18 cellular contexts compared by ENCODE assay signal in genomic region chr6:107786179-107786578, GRCh38. TPM values are rescaled to one million over a fixed set of nuclear protein-coding genes. Genes with fewer than 3 reads are reported as not detected.
DNase-seq lines count a peak whose midpoint lies in the region; ATAC-seq lines count a peak whose summit lies in the region.
"Had no signal": no experiment of that assay in that cellular context is flagged by ENCODE, and none has a peak within 500 bp of the region (broad histone marks: within the 10 kb centered on the region; RNA-seq: fewer than 3 reads in every experiment).

No MANE protein-coding gene starts in this region.

- H3K4me1 ChIP-seq in thymus (ENCODE audit: control insufficient read depth, insufficient read depth, low read length) = peaks cover 40% of the 10 kb centered on the region
- H3K4me1 ChIP-seq: body of pancreas, esophagus squamous epithelium had no signal

- H3K36me3 Mint-ChIP-seq in activated naive CD4-positive, alpha-beta T cell treated with anti-CD3 and anti-CD28 coated beads, Interleukin-2, amount 10 ng/mL, durations not matched to agents 7 days and 5 days = peaks cover 26% of the 10 kb centered on the region
- peaks cover 3% of the 10 kb centered on the region for H3K36me3 Mint-ChIP-seq in T-helper 17 cell (ENCODE audit: low read depth)
- H3K36me3 Mint-ChIP-seq in immature natural killer cell = peaks cover 0 to 4% (median 4%) of the 10 kb centered on the region in 3 donors

- no peaks in the 10 kb centered on the region for H3K9me3 Mint-ChIP-seq in activated naive CD4-positive, alpha-beta T cell treated with anti-CD3 and anti-CD28 coated beads, Interleukin-2, amount 10 ng/mL, durations not matched to agents 7 days and 5 days
- H3K9me3 Mint-ChIP-seq in immature natural killer cell = no peaks in the 10 kb centered on the region
- H3K9me3 Mint-ChIP-seq: activated B cell treated with CpG ODN at 0.5 μM for 24 hours had no signal

- H3K27ac ChIP-seq in thymus (ENCODE audit: low read depth) = peak overlapping the region; percentile 57
- H3K27ac ChIP-seq: body of pancreas, esophagus squamous epithelium had no signal

- DNase-seq in activated naive CD4-positive, alpha-beta T cell treated with anti-CD3 and anti-CD28 coated beads, Interleukin-2, amount 10 ng/mL, durations not matched to agents 7 days and 5 days = peak; percentile 46
- no peak for DNase-seq in activated naive CD4-positive, alpha-beta T cell treated with anti-CD3 and anti-CD28 coated beads, Interleukin-2, amount 50 U/mL, for 16 hours
- DNase-seq in T-helper 17 cell (no peak), immature natural killer cell (peak; percentile 26 to 38 (median 36)), middle frontal gyrus (ENCODE audit: extremely low spot score, low spot score) (no peak), cerebellar nuclear complex (lab: John Stamatoyannopoulos, UW) (no peak), kidney tubule cell (ENCODE audit: low spot score) (no peak)
- DNase-seq: activated B cell treated with CpG ODN at 0.5 μM for 24 hours; body of pancreas; Calu3; esophagus squamous epithelium; GDM1; mammary epithelial cell; occipital lobe; stimulated activated CD4-positive, alpha-beta T cell treated with anti-CD3 and anti-CD28 coated beads, Interleukin-4, amount 100 ng/mL, for 4 hours had no signal

- WGBS in thymus = 74% methylated on average over 1 of the region's 1 CpG

- no peaks in the 10 kb centered on the region for H3K36me3 ChIP-seq in thymus (ENCODE audit: control insufficient read depth, insufficient read depth)
- H3K36me3 ChIP-seq: esophagus squamous epithelium had no signal

- peak; percentile 47 for ATAC-seq in T-helper 17 cell
- ATAC-seq: body of pancreas, Right ventricle myocardium inferior had no signal

- no peaks in the 10 kb centered on the region for H3K27me3 ChIP-seq in thymus (ENCODE audit: control insufficient read depth, insufficient read depth)
- H3K27me3 ChIP-seq: body of pancreas had no signal

- peaks cover 78% of the 10 kb centered on the region for H3K4me1 Mint-ChIP-seq in activated naive CD4-positive, alpha-beta T cell treated with anti-CD3 and anti-CD28 coated beads, Interleukin-2, amount 10 ng/mL, durations not matched to agents 7 days and 5 days
- H3K4me1 Mint-ChIP-seq in T-helper 17 cell (peaks cover 65% of the 10 kb centered on the region), immature natural killer cell (peaks cover 71 to 74% of the 10 kb centered on the region in 2 donors)

- H3K4me3 Mint-ChIP-seq in activated naive CD4-positive, alpha-beta T cell treated with anti-CD3 and anti-CD28 coated beads, Interleukin-2, amount 10 ng/mL, durations not matched to agents 7 days and 5 days = peak overlapping the region; percentile 67
- H3K4me3 Mint-ChIP-seq in T-helper 17 cell (peak overlapping the region; percentile 80), immature natural killer cell (peak overlapping the region; percentile 82 to 89 (median 83))

- CTCF ChIA-PET in activated naive CD4-positive, alpha-beta T cell treated with anti-CD3 and anti-CD28 coated beads, Interleukin-2, amount 10 ng/mL, durations not matched to agents 7 days and 5 days (lab: Charles Lee) = interaction anchor here (1.0 to 3.6 kb wide), 7 partner anchors 20 to 81 kb away, joined by 3 to 23 read pairs (median 5); no protein-coding TSS in a partner anchor

- H3K9me3 ChIP-seq in T-helper 17 cell (ENCODE audit: control insufficient read depth, low read length, poor library complexity, severe bottlenecking) (no peaks in the 10 kb centered on the region), thymus (ENCODE audit: control insufficient read depth) (no peaks in the 10 kb centered on the region)
- H3K9me3 ChIP-seq: body of pancreas, esophagus squamous epithelium had no signal

- no peak overlapping the region for H3K4me3 ChIP-seq in thymus (ENCODE audit: low read length)
- H3K4me3 ChIP-seq: body of pancreas, esophagus squamous epithelium had no signal

- no peaks in the 10 kb centered on the region for H3K27me3 Mint-ChIP-seq in activated naive CD4-positive, alpha-beta T cell treated with anti-CD3 and anti-CD28 coated beads, Interleukin-2, amount 10 ng/mL, durations not matched to agents 7 days and 5 days
- H3K27me3 Mint-ChIP-seq in T-helper 17 cell (no peaks in the 10 kb centered on the region), immature natural killer cell (ENCODE audit: low read depth in 3 of 3) (no peaks in the 10 kb centered on the region)
- H3K27me3 Mint-ChIP-seq: activated B cell treated with CpG ODN at 0.5 μM for 24 hours had no signal

- H3K27ac Mint-ChIP-seq in activated naive CD4-positive, alpha-beta T cell treated with anti-CD3 and anti-CD28 coated beads, Interleukin-2, amount 10 ng/mL, durations not matched to agents 7 days and 5 days = peak overlapping the region; percentile 95
- H3K27ac Mint-ChIP-seq in T-helper 17 cell (peak overlapping the region; percentile 96), immature natural killer cell (peak overlapping the region; percentile 67 to 92 (median 88))
- H3K27ac Mint-ChIP-seq: activated B cell treated with CpG ODN at 0.5 μM for 24 hours had no signal

RNA-seq across cellular contexts. Expression of gene SCML4, which starts 37.9 kb away (rescaled TPM):
- total RNA-seq in T-helper 17 cell = 10 to 100 TPM; 49.6 to 58.3 TPM
- polyA plus RNA-seq in immature natural killer cell = 10 to 100 TPM; 16.6 to 40.2 (median 21.8) TPM
- polyA plus RNA-seq in thymus = 40.1 TPM
- total RNA-seq: Calu3, dermis microvascular lymphatic vessel endothelial cell, mammary epithelial cell had no signal
- polyA plus RNA-seq: mammary epithelial cell had no signal

Comparison
In these comparisons a context has a peak if more than half of its experiments do, and no peak if none do; other contexts are left out.
1. DNase-seq: peak in activated naive CD4-positive, alpha-beta T cell treated with anti-CD3 and anti-CD28 coated beads, Interleukin-2, amount 10 ng/mL, durations not matched to agents 7 days and 5 days (single experiment) and immature natural killer cell (3 of 3); none in activated naive CD4-positive, alpha-beta T cell treated with anti-CD3 and anti-CD28 coated beads, Interleukin-2, amount 50 U/mL, for 16 hours (single experiment), T-helper 17 cell (0 of 3), middle frontal gyrus (single experiment), cerebellar nuclear complex (0 of 2) and kidney tubule cell (single experiment).
2. Peak in every context shown above with its lines, with median percentiles within 50 percentile points of each other: H3K27ac Mint-ChIP-seq and H3K4me3 Mint-ChIP-seq.